ENCODE assay signal across 8 cellular contexts in the genomic region with DNA sequence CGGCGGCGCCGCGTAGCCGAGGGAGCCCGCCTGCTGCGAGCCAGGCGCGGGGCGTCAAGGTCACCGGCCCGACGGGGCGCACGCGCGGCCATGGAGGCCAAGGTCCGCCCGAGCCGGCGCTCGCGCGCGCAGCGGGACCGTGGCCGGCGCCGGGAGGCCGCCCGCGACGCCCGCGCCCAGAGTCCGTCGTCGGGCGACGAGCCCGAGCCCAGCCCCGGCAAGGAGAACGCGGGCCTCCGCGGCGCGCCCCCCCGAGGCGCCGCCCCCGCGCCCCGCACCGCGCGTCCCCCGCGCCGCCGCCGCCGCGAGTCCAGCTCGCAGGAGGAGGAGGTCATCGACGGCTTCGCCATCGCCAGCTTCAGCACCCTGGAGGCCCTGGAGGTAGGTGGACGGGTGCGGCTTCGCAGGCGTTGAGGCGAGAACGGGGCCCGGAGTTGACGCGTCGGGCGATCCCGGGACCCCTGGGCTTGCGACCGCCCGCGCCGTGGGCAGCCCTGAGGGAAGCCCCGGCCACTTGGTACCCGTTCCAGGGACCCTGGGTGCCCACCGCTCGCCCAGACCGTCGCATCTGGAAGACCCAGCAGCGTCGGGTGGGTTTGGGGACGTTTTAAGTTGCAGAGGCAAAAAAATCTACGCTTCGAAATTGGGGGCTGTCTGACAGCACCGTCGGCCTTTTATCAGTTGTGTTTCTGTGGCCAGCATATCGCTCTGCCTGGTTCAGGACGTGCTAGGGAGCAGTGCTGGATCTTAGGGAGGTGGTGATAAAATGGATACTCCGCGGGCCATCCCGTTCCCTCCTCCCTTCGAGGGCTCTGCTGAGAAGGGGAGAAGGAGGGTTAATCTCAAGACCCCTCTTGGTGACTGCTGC.
A peak's percentile ranks its signal among the peaks of the same experiment; 100 is the strongest.
DNase-seq lines count a peak whose midpoint lies in the region; ATAC-seq and TF ChIP-seq lines count a peak whose summit lies in the region.

No MANE protein-coding gene starts in this region.

- no peak for TF ChIP-seq CTCF in nephron (IDR thresholded peaks at IDR 0.05; ENCODE audit: unreplicated experiment in 3 of 3)

- in situ Hi-C loops in ACHN (cut with HindIII; ENCODE audit: low pct_ligation_motif_present, low pct_unique_long_range_greater_than_20kb, low sequenced_read_pairs), result no loop called here

- H3K9ac ChIP-seq in NT2/D1 (ENCODE audit: insufficient read length, low read depth), result peak overlapping the region; percentile 92
- H3K9ac ChIP-seq in endocrine pancreas (ENCODE audit: control insufficient read depth, insufficient read depth, low read length), result peak overlapping the region; percentile 93

- no peaks in the 10 kb centered on the region for H3K36me3 Mint-ChIP-seq in nephron (ENCODE audit: low read depth)

- no peaks in the 10 kb centered on the region for H3K9me3 Mint-ChIP-seq in nephron

- H3K4me3 ChIP-seq in NT2/D1 (ENCODE audit: insufficient read length, low read depth) (peak overlapping the region; percentile 79), endocrine pancreas (ENCODE audit: control insufficient read depth, insufficient read depth, low read length) (peak overlapping the region; percentile 74)

- H3K27me3 ChIP-seq in NT2/D1 (ENCODE audit: insufficient read depth, insufficient read length) (peaks cover 59% of the 10 kb centered on the region), endocrine pancreas (ENCODE audit: control insufficient read depth, insufficient read depth, low read length) (no peaks in the 10 kb centered on the region)

- peak overlapping the region; percentile 55 to 84 (median 69) for H3K27ac Mint-ChIP-seq in nephron

- peaks cover 19% of the 10 kb centered on the region for H3K27me3 Mint-ChIP-seq in nephron (ENCODE audit: low read depth)

- peak; percentile 1 for ATAC-seq in GM18861 (IDR thresholded peaks at IDR 0.05; ENCODE audit: unreplicated experiment)

- DNase-seq in ACHN (peak; percentile 46), NT2/D1 (ENCODE audit: low read depth, low spot score) (no peak), hippocampal formation (lab: John Stamatoyannopoulos, UW) (no peak), ecto neural progenitor cell (ENCODE audit: low spot score) (no peak), NCI-H510A treated with DMSO at 0.1 percent for 48 hours (lab: John Stamatoyannopoulos, UW) (no peak)

- H3K4me1 ChIP-seq in NT2/D1 (ENCODE audit: insufficient read depth, insufficient read length), result peaks cover 35% of the 10 kb centered on the region
- H3K4me1 ChIP-seq in endocrine pancreas (ENCODE audit: control insufficient read depth, insufficient read depth, low read length), result no peaks in the 10 kb centered on the region

- peak overlapping the region; percentile 70 to 80 (median 79) for H3K4me3 Mint-ChIP-seq in nephron

- H3K4me1 Mint-ChIP-seq in nephron, result peaks cover 32% of the 10 kb centered on the region

- H3K9me3 ChIP-seq in NT2/D1 (ENCODE audit: insufficient read depth, low read length) (no peaks in the 10 kb centered on the region), endocrine pancreas (ENCODE audit: control insufficient read depth, low read length) (no peaks in the 10 kb centered on the region)

- peaks cover 20% of the 10 kb centered on the region for H3K36me3 ChIP-seq in NT2/D1 (ENCODE audit: insufficient read depth, insufficient read length, low read length)
- no peaks in the 10 kb centered on the region for H3K36me3 ChIP-seq in endocrine pancreas (ENCODE audit: control insufficient read depth, insufficient read depth, low read length)
